In genomic region chr6:166707045-166707444, GRCh38 we compare ENCODE assay signal across 8 cellular contexts.
DNase-seq lines count a peak whose midpoint lies in the region; ATAC-seq and TF ChIP-seq lines count a peak whose summit lies in the region.

No MANE protein-coding gene starts in this region.

- no peaks in the 10 kb centered on the region for H3K36me3 Mint-ChIP-seq in neural progenitor cell

- peak; percentile 83 for ATAC-seq in GM21619 (IDR thresholded peaks at IDR 0.05; ENCODE audit: unreplicated experiment)
- ATAC-seq in esophagus mucosa, result peak; percentile 60
- ATAC-seq in GM21423 (IDR thresholded peaks at IDR 0.05; ENCODE audit: unreplicated experiment), result no peak
- ATAC-seq in GM21526 (IDR thresholded peaks at IDR 0.05; ENCODE audit: low FRiP score, unreplicated experiment), result no peak

- no peaks in the 10 kb centered on the region for H3K9me3 ChIP-seq in DOHH2 (ENCODE audit: control insufficient read depth, insufficient read depth, low read length)
- H3K9me3 ChIP-seq in neural progenitor cell (ENCODE audit: low read depth), result no peaks in the 10 kb centered on the region

- H3K4me1 Mint-ChIP-seq in neural progenitor cell, result peaks cover 6% of the 10 kb centered on the region

- H3K27ac ChIP-seq in DOHH2 (ENCODE audit: low read depth, low read length) (no peak overlapping the region), neural progenitor cell (no peak overlapping the region)

- peak overlapping the region; percentile 26 for H2AFZ ChIP-seq in neural progenitor cell (replicated peaks)

- H3K27me3 ChIP-seq in DOHH2 (ENCODE audit: control insufficient read depth, low read length) (peaks cover 5% of the 10 kb centered on the region; the same call in 1 of the 2 replicates), neural progenitor cell (peaks cover 14% of the 10 kb centered on the region)

- H3K4me1 ChIP-seq in DOHH2 (ENCODE audit: control insufficient read depth, low read length) (no peaks in the 10 kb centered on the region), neural progenitor cell (no peaks in the 10 kb centered on the region)

- TF ChIP-seq CTCF in DOHH2 (IDR thresholded peaks at IDR 0.05; ENCODE audit: low read depth, low read length, poor library complexity, severe bottlenecking) (peak; percentile 29), neural progenitor cell (IDR thresholded peaks at IDR 0.05) (peak; percentile 70)

- no peak overlapping the region for H3K9ac ChIP-seq in neural progenitor cell

- no peaks in the 10 kb centered on the region for H3K79me2 ChIP-seq in DOHH2 (ENCODE audit: control insufficient read depth, low read length)
- no peaks in the 10 kb centered on the region for H3K79me2 ChIP-seq in neural progenitor cell (ENCODE audit: low read depth)

- H3K36me3 ChIP-seq in DOHH2 (ENCODE audit: control insufficient read depth, low read length), result no peaks in the 10 kb centered on the region
- H3K36me3 ChIP-seq in neural progenitor cell, result no peaks in the 10 kb centered on the region

- H3K4me3 ChIP-seq in DOHH2 (ENCODE audit: low read length), result no peak overlapping the region
- no peak overlapping the region for H3K4me3 ChIP-seq in neural progenitor cell

- H3K4me3 Mint-ChIP-seq in neural progenitor cell, result no peak overlapping the region

- DNase-seq in neural progenitor cell (ENCODE audit: low spot score), result peak; percentile 77
- DNase-seq in activated CD4-positive, CD25-positive, alpha-beta regulatory T cell (lab: John Stamatoyannopoulos, UW), result no peak

- no peaks in the 10 kb centered on the region for H3K27me3 Mint-ChIP-seq in neural progenitor cell (ENCODE audit: insufficient read depth, low read depth)

- no peak overlapping the region for H3K27ac Mint-ChIP-seq in neural progenitor cell

- peaks cover 4% of the 10 kb centered on the region for H3K9me3 Mint-ChIP-seq in neural progenitor cell

- no peaks in the 10 kb centered on the region for H3F3A ChIP-seq in DOHH2 (ENCODE audit: control insufficient read depth, insufficient read depth)
- no peaks in the 10 kb centered on the region for H3F3A ChIP-seq in neural progenitor cell (ENCODE audit: low read depth)

- no peaks in the 10 kb centered on the region for H3K9me2 ChIP-seq in DOHH2 (replicated peaks; ENCODE audit: control insufficient read depth, low read length)

- H3K4me2 ChIP-seq in DOHH2 (ENCODE audit: low read length) (no peak overlapping the region), neural progenitor cell (no peak overlapping the region)

- H4K20me1 ChIP-seq in DOHH2 (ENCODE audit: control insufficient read depth, insufficient read depth, low read depth, low read length) (no peaks in the 10 kb centered on the region), neural progenitor cell (ENCODE audit: low read depth) (no peaks in the 10 kb centered on the region)

TF ChIP-seq in PFSK-1, 5 proteins besides CTCF, POLR2A, EP300 and RAD21:
- no peak for TF ChIP-seq REST (IDR thresholded peaks at IDR 0.05; ENCODE audit: insufficient read depth in 1 of 2, low read depth in 2 of 2, low read length in 2 of 2)
- peak; percentile 30 for TF ChIP-seq FOXP2 (optimal IDR thresholded peaks at IDR 0.05; ENCODE audit: borderline replicate concordance, extremely low read depth, extremely low read length, insufficient read depth)
- no peak for TF ChIP-seq SIN3A (IDR thresholded peaks at IDR 0.05; ENCODE audit: borderline replicate concordance, insufficient read depth, low read length)

Comparison
In these comparisons a context has a peak if more than half of its experiments do, and no peak if none do; other contexts are left out.
1. ATAC-seq: peak in GM21619 (single experiment) and esophagus mucosa (single experiment); none in GM21423 (single experiment) and GM21526 (single experiment).